Comparison of ENCODE assay signal across 24 cellular contexts in the genomic region with DNA sequence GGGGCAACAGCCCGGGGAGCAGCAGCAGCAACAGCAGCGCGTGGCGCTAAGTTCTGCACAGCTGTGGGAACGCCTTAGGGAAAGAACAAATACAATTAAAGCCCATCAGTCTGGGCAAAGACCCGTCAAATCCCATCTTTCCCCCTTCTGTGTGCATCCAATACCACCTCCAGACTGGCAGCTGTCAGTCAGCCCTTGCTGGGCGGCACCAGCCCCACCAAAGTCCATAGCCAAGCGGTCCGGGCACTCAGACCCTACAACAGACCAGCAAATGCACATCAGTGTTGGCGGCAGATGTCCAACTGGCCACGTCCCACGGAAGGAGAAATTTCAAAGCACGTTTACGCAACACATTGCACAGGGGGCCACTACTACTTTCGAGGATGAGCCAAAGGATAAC.
"Had no signal": no experiment of that assay in that cellular context is flagged by ENCODE, and none has a peak within 500 bp of the region (broad histone marks: within the 10 kb centered on the region; RNA-seq: fewer than 3 reads in every experiment).

No MANE protein-coding gene starts in this region.

- H3K9ac ChIP-seq: neural progenitor cell had no signal

- H3K27me3 ChIP-seq: hepatocyte, neural progenitor cell, ovary, transverse colon had no signal

- H3K9me3 Mint-ChIP-seq: endodermal cell; memory B cell; mesothelial cell of epicardium; natural killer cell treated with Interleukin-12 subunit alpha and Interleukin-12 subunit beta and Interleukin-15 and Interleukin-18, amount 100 ng/mL, for 72 hours; neural progenitor cell; stimulated activated memory B cell treated with anti-CD40 and anti-IgM and Interleukin-4, amounts not matched to agents 10 μg/mL and 1 μg/mL and 100 μg/mL, for 72 hours; stimulated activated naive CD8-positive, alpha-beta T cell treated with anti-CD3 and anti-CD28 coated beads, Interleukin-15, Interleukin-2, amounts not matched to agents 100 ng/mL and 50 ng/mL, for 24 hours had no signal

- H2AFZ ChIP-seq: hepatocyte, neural progenitor cell had no signal

- H3K4me1 Mint-ChIP-seq: memory B cell, neural progenitor cell had no signal

- H3K27ac ChIP-seq: coronary artery, hepatocyte, left ventricle myocardium inferior, lower lobe of right lung, neural progenitor cell, ovary, transverse colon had no signal

- H3K9me3 ChIP-seq: left ventricle myocardium inferior, lower lobe of right lung, ovary, transverse colon had no signal

- H3K4me3 Mint-ChIP-seq: endodermal cell; memory B cell; mesothelial cell of epicardium; natural killer cell treated with Interleukin-12 subunit alpha and Interleukin-12 subunit beta and Interleukin-15 and Interleukin-18, amount 100 ng/mL, for 72 hours; neural progenitor cell; stimulated activated memory B cell treated with anti-CD40 and anti-IgM and Interleukin-4, amounts not matched to agents 10 μg/mL and 1 μg/mL and 100 μg/mL, for 72 hours; stimulated activated naive CD8-positive, alpha-beta T cell treated with anti-CD3 and anti-CD28 coated beads, Interleukin-15, Interleukin-2, amounts not matched to agents 100 ng/mL and 50 ng/mL, for 24 hours had no signal

- H3K4me1 ChIP-seq: neural progenitor cell had no signal

- H3K27ac Mint-ChIP-seq: endodermal cell; mesothelial cell of epicardium; natural killer cell treated with Interleukin-12 subunit alpha and Interleukin-12 subunit beta and Interleukin-15 and Interleukin-18, amount 100 ng/mL, for 72 hours; neural progenitor cell; stimulated activated memory B cell treated with anti-CD40 and anti-IgM and Interleukin-4, amounts not matched to agents 10 μg/mL and 1 μg/mL and 100 μg/mL, for 72 hours had no signal

- H3K36me3 ChIP-seq: ovary had no signal

- DNase-seq: effector CD4-positive, alpha-beta T cell; endodermal cell; foreskin melanocyte; head of caudate nucleus; kidney; left cardiac atrium; left ventricle myocardium inferior; lower lobe of right lung; nucleus accumbens; ovary; right cardiac atrium; stimulated activated CD4-positive, alpha-beta T cell treated with anti-CD3 and anti-CD28 coated beads, Interleukin-2, amount 100 ng/mL, for 48 hours; stimulated activated CD8-positive, alpha-beta memory T cell treated with anti-CD3 and anti-CD28 coated beads, Interleukin-4, amount 100 ng/mL, for 48 hours; transverse colon had no signal

- H3K4me3 ChIP-seq: coronary artery, hepatocyte, left ventricle myocardium inferior, lower lobe of right lung, neural progenitor cell, ovary, smooth muscle cell, transverse colon had no signal

- H3K27me3 Mint-ChIP-seq: memory B cell; natural killer cell treated with Interleukin-12 subunit alpha and Interleukin-12 subunit beta and Interleukin-15 and Interleukin-18, amount 100 ng/mL, for 72 hours; progenitor cell of endocrine pancreas; stimulated activated memory B cell treated with anti-CD40 and anti-IgM and Interleukin-4, amounts not matched to agents 10 μg/mL and 1 μg/mL and 100 μg/mL, for 72 hours; stimulated activated naive CD8-positive, alpha-beta T cell treated with anti-CD3 and anti-CD28 coated beads, Interleukin-15, Interleukin-2, amounts not matched to agents 100 ng/mL and 50 ng/mL, for 24 hours had no signal

- ATAC-seq: left cardiac atrium; lower lobe of right lung; right cardiac atrium; stimulated activated memory B cell treated with anti-CD40 and anti-IgM and Interleukin-4, amounts not matched to agents 10 μg/mL and 1 μg/mL and 100 μg/mL, for 72 hours had no signal

- H3K4me2 ChIP-seq: hepatocyte, neural progenitor cell, smooth muscle cell had no signal
